In the genomic region with DNA sequence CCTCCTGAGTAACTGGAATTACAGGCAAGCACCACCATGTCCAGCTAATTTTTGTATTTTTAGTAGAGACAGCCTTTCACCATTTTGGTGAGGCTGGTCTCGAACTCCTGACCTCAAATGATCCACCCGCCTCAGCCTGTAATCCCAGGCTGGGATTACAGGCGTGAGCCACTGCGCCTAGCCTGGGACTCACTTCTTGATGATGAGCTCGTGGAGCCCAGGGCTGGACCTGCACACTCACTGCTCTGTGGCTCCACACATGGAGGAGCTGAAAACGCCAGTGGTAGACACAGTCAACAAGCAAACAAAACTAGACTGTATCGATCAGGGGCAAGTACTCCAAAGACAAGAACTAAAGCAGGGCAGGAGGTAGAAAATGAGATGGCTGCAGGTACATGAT, we compare ENCODE assay signal across 1 cellular context.
TF ChIP-seq lines count a peak whose summit lies in the region.

No MANE protein-coding gene starts in this region.

TF ChIP-seq in IMR-90, 13 proteins besides CTCF, POLR2A, EP300 and RAD21:
- TF ChIP-seq SMC3 (IDR thresholded peaks at IDR 0.05; ENCODE audit: low read depth, low read length) (no peak), CHD1 (IDR thresholded peaks at IDR 0.05; ENCODE audit: low read depth, low read length) (no peak), NFE2L2 (IDR thresholded peaks at IDR 0.05; ENCODE audit: low read depth, low read length) (no peak), MAFK (IDR thresholded peaks at IDR 0.05; ENCODE audit: low read depth, low read length) (no peak), MAZ (IDR thresholded peaks at IDR 0.05; ENCODE audit: borderline replicate concordance, low read depth, low read length) (no peak), RFX5 (IDR thresholded peaks at IDR 0.05; ENCODE audit: low read depth, low read length) (no peak), FOS (IDR thresholded peaks at IDR 0.05; ENCODE audit: low read depth, low read length) (no peak), BHLHE40 (IDR thresholded peaks at IDR 0.05; ENCODE audit: low read depth, low read length) (no peak), MXI1 (IDR thresholded peaks at IDR 0.05; ENCODE audit: borderline replicate concordance, low read depth, low read length) (no peak), CEBPB (IDR thresholded peaks at IDR 0.05; ENCODE audit: low read depth, low read length) (no peak), RCOR1 (IDR thresholded peaks at IDR 0.05; ENCODE audit: insufficient replicate concordance, low read length) (no peak)
- TF ChIP-seq, protein P1, sequence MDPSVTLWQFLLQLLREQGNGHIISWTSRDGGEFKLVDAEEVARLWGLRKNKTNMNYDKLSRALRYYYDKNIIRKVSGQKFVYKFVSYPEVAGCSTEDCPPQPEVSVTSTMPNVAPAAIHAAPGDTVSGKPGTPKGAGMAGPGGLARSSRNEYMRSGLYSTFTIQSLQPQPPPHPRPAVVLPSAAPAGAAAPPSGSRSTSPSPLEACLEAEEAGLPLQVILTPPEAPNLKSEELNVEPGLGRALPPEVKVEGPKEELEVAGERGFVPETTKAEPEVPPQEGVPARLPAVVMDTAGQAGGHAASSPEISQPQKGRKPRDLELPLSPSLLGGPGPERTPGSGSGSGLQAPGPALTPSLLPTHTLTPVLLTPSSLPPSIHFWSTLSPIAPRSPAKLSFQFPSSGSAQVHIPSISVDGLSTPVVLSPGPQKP (IDR thresholded peaks at IDR 0.05; ENCODE audit: borderline replicate concordance, low read depth, low read length), result no peak
- TF ChIP-seq, protein P2, sequence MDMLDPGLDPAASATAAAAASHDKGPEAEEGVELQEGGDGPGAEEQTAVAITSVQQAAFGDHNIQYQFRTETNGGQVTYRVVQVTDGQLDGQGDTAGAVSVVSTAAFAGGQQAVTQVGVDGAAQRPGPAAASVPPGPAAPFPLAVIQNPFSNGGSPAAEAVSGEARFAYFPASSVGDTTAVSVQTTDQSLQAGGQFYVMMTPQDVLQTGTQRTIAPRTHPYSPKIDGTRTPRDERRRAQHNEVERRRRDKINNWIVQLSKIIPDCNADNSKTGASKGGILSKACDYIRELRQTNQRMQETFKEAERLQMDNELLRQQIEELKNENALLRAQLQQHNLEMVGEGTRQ (IDR thresholded peaks at IDR 0.05; ENCODE audit: low read depth, low read length), result no peak
TF ChIP-seq in IMR-90: peak in this region for 0.
